Comparison of ENCODE assay signal across 18 cellular contexts in genomic region chr18:47926101-47926850, GRCh38. TPM values are rescaled to one million over a fixed set of nuclear protein-coding genes. Genes with fewer than 3 reads are reported as not detected.
DNase-seq lines count a peak whose midpoint lies in the region; ATAC-seq and TF ChIP-seq lines count a peak whose summit lies in the region.
"Had no signal": no experiment of that assay in that cellular context is flagged by ENCODE, and none has a peak within 500 bp of the region (broad histone marks: within the 10 kb centered on the region; RNA-seq: fewer than 3 reads in every experiment).

No MANE protein-coding gene starts in this region.

- H3K27ac ChIP-seq in cardiac muscle cell (peak overlapping the region; percentile 48), SU-DHL-6 (ENCODE audit: low read depth, low read length) (no peak overlapping the region)
- H3K27ac ChIP-seq: colonic mucosa, esophagus squamous epithelium, pancreas, RWPE1 had no signal

- peaks cover 65% of the 10 kb centered on the region for H4K20me1 ChIP-seq in SU-DHL-6 (ENCODE audit: low read depth, low read length)

- peaks cover 90% of the 10 kb centered on the region for H3K79me2 ChIP-seq in SU-DHL-6 (ENCODE audit: insufficient read depth, low read length)

- H3K4me1 Mint-ChIP-seq in endothelial cell (ENCODE audit: unreplicated experiment) = peaks cover 47% of the 10 kb centered on the region
- H3K4me1 Mint-ChIP-seq in stimulated activated naive CD8-positive, alpha-beta T cell treated with anti-CD3 and anti-CD28 coated beads, Interleukin-15, amount 100 ng/mL, for 72 hours = peaks cover 64% of the 10 kb centered on the region

- peaks cover 50% of the 10 kb centered on the region for H3K4me1 ChIP-seq in cardiac muscle cell (ENCODE audit: low read depth)

- TF ChIP-seq CTCF in cardiac muscle cell (IDR thresholded peaks at IDR 0.05; ENCODE audit: low read depth, low read length) (no peak), SU-DHL-6 (IDR thresholded peaks at IDR 0.05; ENCODE audit: insufficient read depth, low read length, poor library complexity, severe bottlenecking) (no peak), endothelial cell (IDR thresholded peaks at IDR 0.05; ENCODE audit: unreplicated experiment) (no peak)

- H3K4me3 ChIP-seq in cardiac muscle cell (no peak overlapping the region), SU-DHL-6 (ENCODE audit: insufficient read depth, low read length, poor library complexity, severe bottlenecking) (no peak overlapping the region)
- H3K4me3 ChIP-seq: adrenal gland, colonic mucosa, esophagus squamous epithelium, pancreas, tibial nerve had no signal

- H2AFZ ChIP-seq in SU-DHL-6 (ENCODE audit: low read depth, low read length, severe bottlenecking) = no peak overlapping the region

- no peak for ATAC-seq in Right ventricle myocardium superior (ENCODE audit: poor library complexity)
- no peak for ATAC-seq in stimulated activated naive CD8-positive, alpha-beta T cell treated with anti-CD3 and anti-CD28 coated beads, Interleukin-15, amount 100 ng/mL, for 72 hours
- ATAC-seq in GM19328 (IDR thresholded peaks at IDR 0.05; ENCODE audit: unreplicated experiment) = no peak
- ATAC-seq: pancreas had no signal

- H3K4me2 ChIP-seq in SU-DHL-6 (ENCODE audit: low read depth, low read length, poor library complexity, severe bottlenecking) = peak overlapping the region; percentile 4

- H3K4me3 Mint-ChIP-seq in endothelial cell (ENCODE audit: unreplicated experiment) = no peak overlapping the region
- H3K4me3 Mint-ChIP-seq in stimulated activated naive CD8-positive, alpha-beta T cell treated with anti-CD3 and anti-CD28 coated beads, Interleukin-15, amount 100 ng/mL, for 72 hours = peak overlapping the region; percentile 41 to 45

- H3K9me3 ChIP-seq in cardiac muscle cell (ENCODE audit: low read depth) = no peaks in the 10 kb centered on the region
- H3K9me3 ChIP-seq in SU-DHL-6 (ENCODE audit: insufficient read depth, low read length) = no peaks in the 10 kb centered on the region
- H3K9me3 ChIP-seq: adrenal gland, colonic mucosa, esophagus squamous epithelium, pancreas, tibial nerve had no signal

- H3K27ac Mint-ChIP-seq in endothelial cell (ENCODE audit: unreplicated experiment) = peak overlapping the region; percentile 80
- H3K27ac Mint-ChIP-seq in stimulated activated naive CD8-positive, alpha-beta T cell treated with anti-CD3 and anti-CD28 coated beads, Interleukin-15, amount 100 ng/mL, for 72 hours = peak overlapping the region; percentile 20 to 78

- H3K36me3 ChIP-seq in cardiac muscle cell (no peaks in the 10 kb centered on the region), SU-DHL-6 (ENCODE audit: low read length) (no peaks in the 10 kb centered on the region)
- H3K36me3 ChIP-seq: adrenal gland, colonic mucosa, esophagus squamous epithelium, pancreas, tibial nerve had no signal

- no peaks in the 10 kb centered on the region for H3K27me3 ChIP-seq in cardiac muscle cell
- no peaks in the 10 kb centered on the region for H3K27me3 ChIP-seq in SU-DHL-6 (ENCODE audit: low read length)
- H3K27me3 ChIP-seq: adrenal gland, colonic mucosa, esophagus squamous epithelium, pancreas, tibial nerve had no signal

- H3K9me3 Mint-ChIP-seq in endothelial cell (ENCODE audit: unreplicated experiment) = no peaks in the 10 kb centered on the region
- H3K9me3 Mint-ChIP-seq in stimulated activated naive CD8-positive, alpha-beta T cell treated with anti-CD3 and anti-CD28 coated beads, Interleukin-15, amount 100 ng/mL, for 72 hours = no peaks in the 10 kb centered on the region

- DNase-seq in cardiac muscle cell (ENCODE audit: low read depth in 1 of 2, low spot score in 1 of 2) = peak in 1 of 2 donors; percentile 19
- no peak for DNase-seq in Right ventricle myocardium superior
- DNase-seq in endothelial cell (ENCODE audit: low spot score) = no peak
- DNase-seq in stimulated activated naive CD8-positive, alpha-beta T cell treated with anti-CD3 and anti-CD28 coated beads, Interleukin-15, amount 100 ng/mL, for 72 hours = no peak
- no peak for DNase-seq in effector CD4-positive, alpha-beta T cell
- DNase-seq in NOMO-1 treated with dmso at 0.1 percent for 144 hours (lab: John Stamatoyannopoulos, UW; ENCODE audit: unreplicated experiment) = no peak
- DNase-seq: adrenal gland, colonic mucosa, DMS153, esophagus squamous epithelium, KG1, NCI-H1436 treated with DMSO at 0.1 percent for 48 hours, pancreas, T-helper 9 cell had no signal

- no peak overlapping the region for H3K9ac ChIP-seq in SU-DHL-6 (ENCODE audit: low read length)

- H3F3A ChIP-seq in SU-DHL-6 (ENCODE audit: insufficient read depth) = no peaks in the 10 kb centered on the region

- H3K27me3 Mint-ChIP-seq in endothelial cell (ENCODE audit: unreplicated experiment) = peaks cover 4% of the 10 kb centered on the region
- no peaks in the 10 kb centered on the region for H3K27me3 Mint-ChIP-seq in stimulated activated naive CD8-positive, alpha-beta T cell treated with anti-CD3 and anti-CD28 coated beads, Interleukin-15, amount 100 ng/mL, for 72 hours

- intact Hi-C loops in Right ventricle myocardium superior (cut with DNase I) = loop anchor here (10.0 kb wide), 1 partner anchor 61 kb away; no protein-coding TSS in a partner anchor

- peaks cover 5% of the 10 kb centered on the region for H3K36me3 Mint-ChIP-seq in endothelial cell (ENCODE audit: low read depth, unreplicated experiment)

- H3K9me2 ChIP-seq in SU-DHL-6 (replicated peaks; ENCODE audit: insufficient read depth, low read length) = no peaks in the 10 kb centered on the region

RNA-seq across cellular contexts. Expression of gene SMAD2, which starts 4.2 kb away (rescaled TPM):
- total RNA-seq in cardiac muscle cell (71.3 and 85.8 TPM in 2 replicates), Right ventricle myocardium superior (68.1 TPM), endothelial cell (ENCODE audit: unreplicated experiment) (150 TPM)
- 75.5 and 84.6 TPM in 2 replicates for polyA plus RNA-seq in cardiac muscle cell
